Comparison of ENCODE assay signal across 8 cellular contexts in genomic region chr4:88285235-88285505, GRCh38. TPM values are rescaled to one million over a fixed set of nuclear protein-coding genes. Genes with fewer than 3 reads are reported as not detected.
DNase-seq lines count a peak whose midpoint lies in the region; ATAC-seq, FAIRE-seq and TF ChIP-seq lines count a peak whose summit lies in the region.

No MANE protein-coding gene starts in this region.

- no peak for ATAC-seq in K562
- ATAC-seq in upper lobe of left lung (ENCODE audit: low FRiP score in 2 of 2): no peak
- no peak for ATAC-seq in HG03457 (IDR thresholded peaks at IDR 0.05; ENCODE audit: unreplicated experiment)

- no peaks in the 10 kb centered on the region for H4K20me1 ChIP-seq in K562 (replicated peaks; ENCODE audit: control insufficient read depth, insufficient read depth, low read length)

- H2BK5ac ChIP-seq in mesendoderm (ENCODE audit: low read length): no peak overlapping the region

- H4K8ac ChIP-seq in mesendoderm (ENCODE audit: low read depth, low read length): no peak overlapping the region

- H3K27ac Mint-ChIP-seq in activated naive CD4-positive, alpha-beta T cell treated with anti-CD3 and anti-CD28 coated beads, Interleukin-2, amount 50 U/mL, for 24 hours: peak overlapping the region; percentile 99

- TF ChIP-seq CTCF in K562 (IDR thresholded peaks at IDR 0.05 in 2 of 3, conservative IDR thresholded peaks at IDR 0.05 in 1 of 3; ENCODE audit: insufficient read depth in 2 of 3, low read depth in 1 of 3, low read length in 3 of 3) (no peak), upper lobe of left lung (IDR thresholded peaks at IDR 0.05) (no peak)

- in situ Hi-C loops in K562 (cut with MboI): no loop called here

- no peaks in the 10 kb centered on the region for H3K79me1 ChIP-seq in mesendoderm (ENCODE audit: low read length)

- no peaks in the 10 kb centered on the region for H3K9me3 Mint-ChIP-seq in activated naive CD4-positive, alpha-beta T cell treated with anti-CD3 and anti-CD28 coated beads, Interleukin-2, amount 50 U/mL, for 24 hours

- H3K27ac ChIP-seq in K562 (ENCODE audit: extremely low read depth, low read depth, low read length) (no peak overlapping the region), mesendoderm (ENCODE audit: low read depth, low read length) (no peak overlapping the region), upper lobe of left lung (peak overlapping the region; percentile 89 to 99 (median 96))

- peak overlapping the region; percentile 100 for H2AFZ ChIP-seq in K562 (ENCODE audit: low read depth, low read length)

- H3K27me3 Mint-ChIP-seq in activated naive CD4-positive, alpha-beta T cell treated with anti-CD3 and anti-CD28 coated beads, Interleukin-2, amount 50 U/mL, for 24 hours: no peaks in the 10 kb centered on the region

- no peak overlapping the region for H2BK15ac ChIP-seq in mesendoderm (replicated peaks; ENCODE audit: low read depth)

- peaks cover 44% of the 10 kb centered on the region for H3K4me1 Mint-ChIP-seq in activated naive CD4-positive, alpha-beta T cell treated with anti-CD3 and anti-CD28 coated beads, Interleukin-2, amount 50 U/mL, for 24 hours

- FAIRE-seq in K562 (lab: Jason Lieb, UNC): no peak

- peaks cover 4% of the 10 kb centered on the region for H3K36me3 Mint-ChIP-seq in activated naive CD4-positive, alpha-beta T cell treated with anti-CD3 and anti-CD28 coated beads, Interleukin-2, amount 50 U/mL, for 24 hours

- H3K4ac ChIP-seq in mesendoderm (ENCODE audit: low read depth, low read length): no peak overlapping the region

- 0 out of 5 replicates have a peak, but pooled peaks cover 0 to 2% of the 10 kb centered on the region in 2 experiments for H3K27me3 ChIP-seq in K562 (ENCODE audit: control insufficient read depth in 2 of 2, insufficient read depth in 2 of 2, low read length in 2 of 2)
- H3K27me3 ChIP-seq in mesendoderm (ENCODE audit: insufficient read depth, low read length, poor library complexity): no peaks in the 10 kb centered on the region
- H3K27me3 ChIP-seq in upper lobe of left lung: no peaks in the 10 kb centered on the region

- H3K56ac ChIP-seq in mesendoderm (ENCODE audit: low read length): no peak overlapping the region

- H3K36me3 ChIP-seq in K562 (ENCODE audit: control insufficient read depth, insufficient read depth, low read length) (no peaks in the 10 kb centered on the region), mesendoderm (ENCODE audit: control insufficient read depth, insufficient read depth, low read length) (no peaks in the 10 kb centered on the region), upper lobe of left lung (no peaks in the 10 kb centered on the region)

- 13% methylated on average over 3 of the region's 3 CpGs for WGBS in K562 (ENCODE audit: insufficient coverage, low coverage, missing lambda C conversion rate)
- WGBS in mesendoderm (ENCODE audit: extremely low coverage, insufficient coverage, low lambda C conversion rate): no CpG with 5 or more reads among the region's 3 CpGs
- WGBS in upper lobe of left lung, 2 donors: 16 to 23% methylated on average over 3 of the region's 3 CpGs

- TF ChIP-seq POLR2A in K562 (conservative IDR thresholded peaks at IDR 0.05) (no peak), upper lobe of left lung (IDR thresholded peaks at IDR 0.05) (no peak)

- H3K79me2 ChIP-seq in K562 (ENCODE audit: control insufficient read depth, insufficient read depth, low read length): peaks cover 32% of the 10 kb centered on the region; the same call in 2 of the 3 replicates
- no peaks in the 10 kb centered on the region for H3K79me2 ChIP-seq in mesendoderm (ENCODE audit: control insufficient read depth, insufficient read depth, low read length)

- TF ChIP-seq EP300 in K562 (IDR thresholded peaks at IDR 0.05; ENCODE audit: low read length) (no peak), upper lobe of left lung (IDR thresholded peaks at IDR 0.05) (no peak)

- H4K5ac ChIP-seq in mesendoderm (ENCODE audit: low read length): no peak overlapping the region

- H3K4me3 ChIP-seq in K562 (peak overlapping the region; percentile 55), mesendoderm (ENCODE audit: low read length) (no peak overlapping the region), upper lobe of left lung (peak overlapping the region; percentile 47 to 84 (median 77))

- H3K4me2 ChIP-seq in K562 (ENCODE audit: insufficient read depth, low read length) (peak overlapping the region; percentile 97), mesendoderm (ENCODE audit: low read length) (peak overlapping the region; percentile 60)

- H3K18ac ChIP-seq in mesendoderm (ENCODE audit: low read length): no peak overlapping the region

- no peak for DNase-seq in activated naive CD4-positive, alpha-beta T cell treated with anti-CD3 and anti-CD28 coated beads, Interleukin-2, amount 50 U/mL, for 16 hours
- DNase-seq in K562 (ENCODE audit: extremely low read depth in 1 of 4, low spot score in 3 of 4) (no peak), mesendoderm (no peak), upper lobe of left lung (no peak), NCI-H446 (lab: John Stamatoyannopoulos, UW) (no peak), NCI-H2081 treated with DMSO at 0.1 percent for 48 hours (lab: John Stamatoyannopoulos, UW) (no peak)

- no peak overlapping the region for H2BK120ac ChIP-seq in mesendoderm (ENCODE audit: low read depth, low read length)

- intact Hi-C loops in K562 (cut with micrococcal nuclease): no loop called here

- BruUV-seq in K562 (replicated peaks; lab: Mats Ljungman, UMichigan): TSS peak; percentile 42

- H3K4me3 Mint-ChIP-seq in activated naive CD4-positive, alpha-beta T cell treated with anti-CD3 and anti-CD28 coated beads, Interleukin-2, amount 50 U/mL, for 24 hours: peak overlapping the region; percentile 99

- H3K9me3 ChIP-seq in K562 (replicated peaks; ENCODE audit: control insufficient read depth, insufficient read depth, low read depth, low read length): no peaks in the 10 kb centered on the region
- H3K9me3 ChIP-seq in upper lobe of left lung: no peaks in the 10 kb centered on the region

- H2AK5ac ChIP-seq in mesendoderm (ENCODE audit: low read length): no peak overlapping the region

- CTCF ChIA-PET in K562 (lab: Yijun Ruan, JAX; ENCODE audit: low intra/inter-chr PET ratio): no interaction called here

- TF ChIP-seq RAD21 in K562 (CRISPR knock-in tag; conservative IDR thresholded peaks at IDR 0.05 in 1 of 2, IDR thresholded peaks at IDR 0.05 in 1 of 2): no peak

- H3K4me1 ChIP-seq in K562 (replicated peaks in 1 of 2; ENCODE audit: control insufficient read depth in 2 of 2, insufficient read depth in 2 of 2, low read length in 2 of 2) (peaks cover 8 to 13% of the 10 kb centered on the region in 2 experiments; a peak in 3 of 5 replicates), mesendoderm (ENCODE audit: control insufficient read depth, low read depth, low read length) (no peaks in the 10 kb centered on the region), upper lobe of left lung (peaks cover 16 to 28% (median 20%) of the 10 kb centered on the region in 4 donors)

- H3K9ac ChIP-seq in K562 (ENCODE audit: insufficient read depth in 1 of 2, low read depth in 2 of 2, low read length in 2 of 2) (peak overlapping the region in 1 of 2 experiments; percentile 67; a peak in 2 of 4 replicates), mesendoderm (ENCODE audit: low read length) (peak overlapping the region; percentile 30)

- H3K23ac ChIP-seq in mesendoderm (ENCODE audit: low read length): no peak overlapping the region

- no peaks in the 10 kb centered on the region for H3K9me1 ChIP-seq in K562 (ENCODE audit: control insufficient read depth, insufficient read depth, low read length)

- POLR2A ChIA-PET in K562 (lab: Yijun Ruan, JAX): interaction anchor here (0.5 kb wide), 1 partner anchor 35 kb away, joined by 4 read pairs; no protein-coding TSS in a partner anchor

TF ChIP-seq in K562, 482 proteins besides CTCF, POLR2A, EP300 and RAD21 (continues in another document):
- TF ChIP-seq HDAC3 (IDR thresholded peaks at IDR 0.05; ENCODE audit: borderline replicate concordance, partially characterized antibody): no peak
- no peak for TF ChIP-seq SMAD1 (IDR thresholded peaks at IDR 0.05; ENCODE audit: low read depth, low read length, partially characterized antibody)
- peak; percentile 91 for TF ChIP-seq MEIS2 (IDR thresholded peaks at IDR 0.05; ENCODE audit: partially characterized antibody)
- 0 out of 2 replicates have a peak, but pooled peaks have one; percentile 8 for TF ChIP-seq DPF2 (IDR thresholded peaks at IDR 0.05)

RNA-seq across cellular contexts. Expression of gene PPM1K, which starts 0.8 kb away (rescaled TPM):
- 28.4 and 46.3 TPM in 2 replicates for total RNA-seq in K562 (2011; cell fraction: chromatin; rRNA removed; ENCODE audit: low replicate concordance)
- total RNA-seq in K562 (2011; cell fraction: nucleolus; rRNA removed): 20.7 and 26.5 TPM in 2 replicates
- total RNA-seq in K562 (2011; cell fraction: nucleoplasm; rRNA removed): 34.1 and 43.0 TPM in 2 replicates
- 10.5 and 14.5 TPM in 2 replicates for total RNA-seq in K562 (2014; rRNA removed)
- 18.0 and 19.1 TPM in 2 replicates for total RNA-seq in K562 (2014; rRNA removed; fragmentation: Illumina TruSeq; extraction: Trizol)
- total RNA-seq in K562 (2015; rRNA removed; fragmentation: Illumina TruSeq; extraction: Trizol): 7.6 and 12.0 TPM in 2 replicates
- total RNA-seq in K562 (2021): 14.0 and 14.1 TPM in 2 replicates
- polyA plus RNA-seq in K562 (2011; rRNA removed): 15.0 and 16.5 TPM in 2 replicates
- 4.1 and 10.4 TPM in 2 replicates for polyA plus RNA-seq in K562 (2011; cell fraction: cytosol; rRNA removed)
- polyA plus RNA-seq in K562 (2011; cell fraction: nucleus; rRNA removed): 10.5 and 12.1 TPM in 2 replicates
- polyA plus RNA-seq in K562 (2012): 3.5 and 4.5 TPM in 2 replicates
- polyA plus RNA-seq in K562 (2014; fragmentation: Illumina TruSeq; extraction: Trizol): 8.2 and 8.4 TPM in 2 replicates
- 10 to 100 TPM in 1 of 2 experiments, 1 to 10 TPM in 1; 8.2 to 10.3 TPM for polyA plus RNA-seq in K562 (2014; fragmentation: Nextera tagmentation; extraction: Ambion mirVana)
- 8.9 and 13.0 TPM in 2 replicates for polyA plus RNA-seq in K562 (2014; rRNA removed)
- polyA minus RNA-seq in K562 (2011; rRNA and poly(A)+ RNA removed): 34.5 and 38.7 TPM in 2 replicates
- 8.8 and 9.2 TPM in 2 replicates for polyA minus RNA-seq in K562 (2011; cell fraction: cytosol; rRNA and poly(A)+ RNA removed)
- polyA minus RNA-seq in K562 (2011; cell fraction: nucleus; rRNA and poly(A)+ RNA removed): 16.8 and 32.1 TPM in 2 replicates
- 14.7 TPM for polyA plus RNA-seq in mesendoderm (2013, experiment 1 of 2)
- polyA plus RNA-seq in mesendoderm (2013, experiment 2 of 2): 15.2 TPM
- total RNA-seq in upper lobe of left lung: 10 to 100 TPM; 18.4 to 56.0 (median 26.0) TPM

Comparison
In these comparisons a context has a peak if more than half of its experiments do, and no peak if none do; other contexts are left out.
1. H3K27ac ChIP-seq: peak in upper lobe of left lung (4 of 4); none in K562 (single experiment) and mesendoderm (single experiment).